Comparison of ENCODE assay signal across 15 cellular contexts in genomic region chr13:24187185-24187584, GRCh38. TPM values are rescaled to one million over a fixed set of nuclear protein-coding genes. Genes with fewer than 3 reads are reported as not detected.
DNase-seq lines count a peak whose midpoint lies in the region; ATAC-seq and TF ChIP-seq lines count a peak whose summit lies in the region.
"Had no signal": no experiment of that assay in that cellular context is flagged by ENCODE, and none has a peak within 500 bp of the region (broad histone marks: within the 10 kb centered on the region; RNA-seq: fewer than 3 reads in every experiment).

No MANE protein-coding gene starts in this region.

- H3K4me1 Mint-ChIP-seq in activated CD4-positive, alpha-beta memory T cell treated with anti-CD3 and anti-CD28 coated beads for 36 hours (ENCODE audit: low read depth): peaks cover 24% of the 10 kb centered on the region

- no peaks in the 10 kb centered on the region for H3K27me3 Mint-ChIP-seq in activated CD4-positive, alpha-beta memory T cell treated with anti-CD3 and anti-CD28 coated beads for 36 hours
- H3K27me3 Mint-ChIP-seq: T-cell, type B pancreatic cell had no signal

- H3K9me3 ChIP-seq in transverse colon (no peaks in the 10 kb centered on the region), tibial artery (peaks cover 0 to 3% (median 0%) of the 10 kb centered on the region in 3 donors)

- H3K9me3 Mint-ChIP-seq in activated naive CD4-positive, alpha-beta T cell treated with anti-CD3 and anti-CD28 coated beads, Interleukin-2, amount 50 U/mL, for 72 hours: peaks cover 3% of the 10 kb centered on the region in 2 donors
- peaks cover 3% of the 10 kb centered on the region for H3K9me3 Mint-ChIP-seq in activated CD4-positive, alpha-beta memory T cell treated with anti-CD3 and anti-CD28 coated beads for 36 hours

- no peak for TF ChIP-seq EP300 in transverse colon (IDR thresholded peaks at IDR 0.05; ENCODE audit: low read depth)

- peaks cover 6 to 46% (median 24%) of the 10 kb centered on the region in 4 donors for H3K4me1 ChIP-seq in transverse colon
- H3K4me1 ChIP-seq in tibial artery: no peaks in the 10 kb centered on the region
- H3K4me1 ChIP-seq: esophagus squamous epithelium had no signal

- H3K27me3 ChIP-seq in transverse colon: no peaks in the 10 kb centered on the region
- H3K27me3 ChIP-seq in tibial artery: no peaks in the 10 kb centered on the region
- H3K27me3 ChIP-seq: cardiac muscle cell, esophagus squamous epithelium had no signal

- 53 to 61% methylated on average over 5 to 7 of the region's 7 CpGs for WGBS in transverse colon (ENCODE audit: low coverage in 1 of 2), 2 donors

- H3K36me3 Mint-ChIP-seq in activated naive CD4-positive, alpha-beta T cell treated with anti-CD3 and anti-CD28 coated beads, Interleukin-2, amount 50 U/mL, for 72 hours: peaks cover 2 to 8% of the 10 kb centered on the region in 2 donors
- peaks cover 1% of the 10 kb centered on the region for H3K36me3 Mint-ChIP-seq in activated CD4-positive, alpha-beta memory T cell treated with anti-CD3 and anti-CD28 coated beads for 36 hours

- no peak overlapping the region for H3K27ac Mint-ChIP-seq in activated naive CD4-positive, alpha-beta T cell treated with anti-CD3 and anti-CD28 coated beads, Interleukin-2, amount 50 U/mL, for 72 hours
- peak overlapping the region; percentile 18 for H3K27ac Mint-ChIP-seq in activated CD4-positive, alpha-beta memory T cell treated with anti-CD3 and anti-CD28 coated beads for 36 hours
- H3K27ac Mint-ChIP-seq: T-cell, type B pancreatic cell had no signal

- CTCF ChIA-PET in activated CD4-positive, alpha-beta memory T cell treated with anti-CD3 and anti-CD28 coated beads for 36 hours (lab: Charles Lee): interaction anchor here (0.8 to 2.8 kb wide), 4 partner anchors 8 to 134 kb away, joined by 3 to 13 read pairs (median 6); no protein-coding TSS in a partner anchor

- no peak overlapping the region for H3K4me3 Mint-ChIP-seq in activated CD4-positive, alpha-beta memory T cell treated with anti-CD3 and anti-CD28 coated beads for 36 hours
- H3K4me3 Mint-ChIP-seq: T-cell, type B pancreatic cell had no signal

- intact Hi-C loops in activated CD4-positive, alpha-beta memory T cell treated with anti-CD3 and anti-CD28 coated beads for 36 hours (cut with micrococcal nuclease): loop anchor here (1.0 kb wide), 1 partner anchor 8 kb away; no protein-coding TSS in a partner anchor
- intact Hi-C loops in transverse colon (cut with DNase I; ENCODE audit: low total_unique reads) (no loop called here), tibial artery (cut with DNase I; ENCODE audit: low total_unique reads) (no loop called here)

- H3K4me3 ChIP-seq in fibroblast of pulmonary artery (replicated peaks; ENCODE audit: low read depth, low read length) (no peak overlapping the region), transverse colon (no peak overlapping the region), tibial artery (no peak overlapping the region)
- H3K4me3 ChIP-seq: cardiac muscle cell, esophagus squamous epithelium had no signal

- peak overlapping the region in 3 of 4 donors; percentile 28 to 59 (median 44) for H3K27ac ChIP-seq in transverse colon
- no peak overlapping the region for H3K27ac ChIP-seq in tibial artery
- H3K27ac ChIP-seq: cardiac muscle cell, esophagus squamous epithelium had no signal

- in situ Hi-C loops in transverse colon (cut with MboI; ENCODE audit: low pct_ligation_motif_present in 1 of 4, low pct_unique_long_range_greater_than_20kb in 1 of 4, low sequenced_read_pairs in 3 of 4): no loop called here

- TF ChIP-seq CTCF in fibroblast of pulmonary artery (IDR thresholded peaks at IDR 0.05; ENCODE audit: low read length, missing control alignments) (no peak), transverse colon (IDR thresholded peaks at IDR 0.05) (no peak), tibial artery (IDR thresholded peaks at IDR 0.05) (no peak)

- POLR2A ChIA-PET in activated CD4-positive, alpha-beta memory T cell treated with anti-CD3 and anti-CD28 coated beads for 36 hours (lab: Charles Lee): interaction anchor here (1.3 to 1.5 kb wide), 2 partner anchors 8 to 90 kb away, joined by 4 to 11 read pairs; no protein-coding TSS in a partner anchor

- TF ChIP-seq POLR2A in transverse colon (IDR thresholded peaks at IDR 0.05): no peak

- DNase-seq in activated naive CD4-positive, alpha-beta T cell treated with anti-CD3 and anti-CD28 coated beads, Interleukin-2, amount 50 U/mL, for 72 hours (ENCODE audit: low spot score in 2 of 2): peak in 1 of 2 donors; percentile 17
- DNase-seq in activated naive CD4-positive, alpha-beta T cell (lab: John Stamatoyannopoulos, UW): no peak
- peak; percentile 32 for DNase-seq in activated CD4-positive, alpha-beta memory T cell treated with anti-CD3 and anti-CD28 coated beads for 36 hours
- DNase-seq in fibroblast of pulmonary artery (ENCODE audit: low read depth) (peak; percentile 26), transverse colon (no peak), tibial artery (no peak), NCI-H2227 treated with DMSO at 0.1 percent for 48 hours (lab: John Stamatoyannopoulos, UW) (no peak)
- DNase-seq: activated CD8-positive, alpha-beta memory T cell treated with anti-CD3 and anti-CD28 coated beads, Interleukin-2, amount 50 U/mL, for 48 hours; esophagus squamous epithelium; NCI-H1048; NCI-H748 treated with DMSO at 0.1 percent for 48 hours; T-cell had no signal

- H3K36me3 ChIP-seq in transverse colon: no peaks in the 10 kb centered on the region
- H3K36me3 ChIP-seq in tibial artery: no peaks in the 10 kb centered on the region
- H3K36me3 ChIP-seq: cardiac muscle cell, esophagus squamous epithelium had no signal

- ATAC-seq in activated naive CD4-positive, alpha-beta T cell treated with anti-CD3 and anti-CD28 coated beads, Interleukin-2, amount 50 U/mL, for 72 hours: peak; percentile 79 to 95
- ATAC-seq in HG03175 (IDR thresholded peaks at IDR 0.05; ENCODE audit: unreplicated experiment): no peak

RNA-seq across cellular contexts. Expression of gene SPATA13, which starts 26.7 kb away (rescaled TPM):
- 10 to 100 TPM; 43.9 to 65.0 TPM for total RNA-seq in activated naive CD4-positive, alpha-beta T cell treated with anti-CD3 and anti-CD28 coated beads, Interleukin-2, amount 50 U/mL, for 72 hours
- 10 to 100 TPM; 50.3 to 50.8 TPM for total RNA-seq in activated CD4-positive, alpha-beta memory T cell treated with anti-CD3 and anti-CD28 coated beads for 36 hours
- total RNA-seq in transverse colon: 100 to 1,000 TPM in 2 of 4 donors, 10 to 100 TPM in 2; 85.1 to 612 (median 228) TPM

Comparison
In these comparisons a context has a peak if more than half of its experiments do, and no peak if none do; other contexts are left out.
1. DNase-seq: peak in activated CD4-positive, alpha-beta memory T cell treated with anti-CD3 and anti-CD28 coated beads for 36 hours (single experiment) and fibroblast of pulmonary artery (single experiment); none in activated naive CD4-positive, alpha-beta T cell (0 of 4), transverse colon (single experiment), tibial artery (0 of 2) and NCI-H2227 treated with DMSO at 0.1 percent for 48 hours (single experiment).
2. H3K27ac ChIP-seq: peak in transverse colon (3 of 4); none in tibial artery (0 of 2).